ENCODE assay signal across 8 cellular contexts in genomic region chr10:70146489-70147488, GRCh38. TPM values are rescaled to one million over a fixed set of nuclear protein-coding genes. Genes with fewer than 3 reads are reported as not detected.
DNase-seq lines count a peak whose midpoint lies in the region; TF ChIP-seq lines count a peak whose summit lies in the region.

A gene with protein sequence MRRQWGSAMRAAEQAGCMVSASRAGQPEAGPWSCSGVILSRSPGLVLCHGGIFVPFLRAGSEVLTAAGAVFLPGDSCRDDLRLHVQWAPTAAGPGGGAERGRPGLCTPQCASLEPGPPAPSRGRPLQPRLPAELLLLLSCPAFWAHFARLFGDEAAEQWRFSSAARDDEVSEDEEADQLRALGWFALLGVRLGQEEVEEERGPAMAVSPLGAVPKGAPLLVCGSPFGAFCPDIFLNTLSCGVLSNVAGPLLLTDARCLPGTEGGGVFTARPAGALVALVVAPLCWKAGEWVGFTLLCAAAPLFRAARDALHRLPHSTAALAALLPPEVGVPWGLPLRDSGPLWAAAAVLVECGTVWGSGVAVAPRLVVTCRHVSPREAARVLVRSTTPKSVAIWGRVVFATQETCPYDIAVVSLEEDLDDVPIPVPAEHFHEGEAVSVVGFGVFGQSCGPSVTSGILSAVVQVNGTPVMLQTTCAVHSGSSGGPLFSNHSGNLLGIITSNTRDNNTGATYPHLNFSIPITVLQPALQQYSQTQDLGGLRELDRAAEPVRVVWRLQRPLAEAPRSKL (minus strand): TSS chr10:70146700. CDS start chr10:70146586, 114 bp downstream.

- peak; percentile 93 for DNase-seq in COR-L47 (lab: John Stamatoyannopoulos, UW)
- DNase-seq in GM20000 (ENCODE audit: low spot score): peak; percentile 98
- DNase-seq in HT-29 (ENCODE audit: low spot score): peak; percentile 99
- DNase-seq in NK-92 treated with Interleukin-12 subunit alpha and Interleukin-12 subunit beta, amount 100 ng/mL, for 24 hours (lab: John Stamatoyannopoulos, UW): peak; percentile 90
- DNase-seq in activated CD8-positive, alpha-beta memory T cell treated with anti-CD3 and anti-CD28 coated beads for 24 hours: peak; percentile 96
- peak; percentile 88 for DNase-seq in effector CD8-positive, alpha-beta T cell (lab: John Stamatoyannopoulos, UW)
- peak; percentile 98 for DNase-seq in lung microvascular endothelial cell (ENCODE audit: low read depth in 2 of 2)
- DNase-seq in stimulated activated CD4-positive, alpha-beta T cell treated with anti-CD3 and anti-CD28 coated beads, TNF-alpha, amount 100 ng/mL, for 48 hours (ENCODE audit: low read depth in 3 of 3): peak; percentile 80 to 92 (median 87)

- peak; percentile 81 for TF ChIP-seq CTCF in GM20000 (IDR thresholded peaks at IDR 0.05; ENCODE audit: extremely low read depth, missing control alignments)

RNA-seq across cellular contexts. Expression of the gene that starts here (rescaled TPM):
- total RNA-seq in HT-29 (2014; rRNA removed; shearing (Covaris generic)): 28.2 and 32.2 TPM in 2 replicates
- 3.5 and 4.8 TPM in 2 replicates for total RNA-seq in lung microvascular endothelial cell

Comparison
In these comparisons a context has a peak if more than half of its experiments do, and no peak if none do; other contexts are left out.
1. Peak in every context shown above with its lines: DNase-seq.